ENCODE assay signal across 9 cellular contexts in genomic region chr14:49303952-49304516, GRCh38.
DNase-seq lines count a peak whose midpoint lies in the region; ATAC-seq and TF ChIP-seq lines count a peak whose summit lies in the region.
"Had no signal": no experiment of that assay in that cellular context is flagged by ENCODE, and none has a peak within 500 bp of the region (broad histone marks: within the 10 kb centered on the region; RNA-seq: fewer than 3 reads in every experiment).

No MANE protein-coding gene starts in this region.

- no peak overlapping the region for H3K4me3 ChIP-seq in epithelial cell of esophagus (ENCODE audit: low read length)
- H3K4me3 ChIP-seq: psoas muscle had no signal

- peak; percentile 4 for DNase-seq in HuH-7 (ENCODE audit: low spot score)
- DNase-seq in epithelial cell of esophagus (ENCODE audit: low read depth): peak; percentile 47
- DNase-seq in pons (ENCODE audit: low spot score): peak; percentile 34
- no peak for DNase-seq in NCI-H1930 (lab: John Stamatoyannopoulos, UW)
- DNase-seq in T-helper 9 cell: no peak
- DNase-seq: psoas muscle had no signal

- no peak for TF ChIP-seq CTCF in epithelial cell of esophagus (IDR thresholded peaks at IDR 0.05; ENCODE audit: insufficient read depth, low read depth, low read length, missing control alignments)

- ATAC-seq in HG03439 (IDR thresholded peaks at IDR 0.05; ENCODE audit: unreplicated experiment): no peak
- no peak for ATAC-seq in GM21825 (IDR thresholded peaks at IDR 0.05; ENCODE audit: unreplicated experiment)
- ATAC-seq: psoas muscle had no signal

TF ChIP-seq in PFSK-1, 5 proteins besides CTCF, POLR2A, EP300 and RAD21:
- TF ChIP-seq SIN3A (IDR thresholded peaks at IDR 0.05; ENCODE audit: borderline replicate concordance, insufficient read depth, low read length): no peak
- peak; percentile 85 to 96 for TF ChIP-seq REST (IDR thresholded peaks at IDR 0.05; ENCODE audit: insufficient read depth in 1 of 2, low read depth in 2 of 2, low read length in 2 of 2)

Comparison
In these comparisons a context has a peak if more than half of its experiments do, and no peak if none do; other contexts are left out.
1. DNase-seq: peak in HuH-7 (single experiment), epithelial cell of esophagus (single experiment) and pons (single experiment); none in NCI-H1930 (0 of 2) and T-helper 9 cell (single experiment).